18 cellular contexts compared by ENCODE assay signal in the genomic region with DNA sequence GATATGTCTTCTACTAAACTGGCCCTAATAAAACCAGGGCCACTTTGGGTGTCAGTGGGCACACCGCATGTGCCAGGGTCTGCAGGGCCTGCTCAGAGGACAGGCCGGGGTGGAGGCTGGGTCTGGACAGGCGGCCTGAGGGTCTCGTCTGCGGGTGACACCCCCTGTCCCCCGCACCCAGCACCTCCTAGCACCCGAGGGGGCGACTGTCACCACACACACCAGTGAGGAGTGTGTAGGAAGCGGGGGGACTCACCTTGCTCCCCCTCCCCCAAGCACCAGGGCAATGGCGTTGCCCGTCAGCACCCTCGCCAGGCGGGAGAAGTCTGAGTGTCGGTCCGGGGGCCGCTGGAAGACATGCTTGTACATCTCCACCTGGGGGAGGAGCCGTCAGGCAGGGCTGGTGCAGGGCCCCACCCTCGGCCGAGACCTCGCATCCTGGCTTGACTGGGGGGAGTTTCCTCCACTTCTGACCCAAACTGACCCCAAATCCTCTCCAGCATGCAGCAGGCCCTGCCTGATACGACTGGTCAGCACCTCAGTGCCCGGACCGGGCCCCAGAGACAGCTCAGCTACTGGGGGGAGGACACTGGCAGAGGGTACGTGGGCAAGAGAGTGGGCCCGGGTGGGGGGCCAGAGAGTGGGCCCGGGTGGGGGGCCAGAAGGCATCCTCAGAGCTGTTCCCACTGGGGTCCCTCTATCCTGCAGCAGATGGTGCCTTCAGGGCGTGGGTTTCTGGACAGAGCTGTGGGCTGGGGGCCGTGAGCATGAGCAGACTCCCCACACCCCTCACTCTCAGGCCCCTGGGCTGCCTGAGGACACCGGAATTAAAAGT. TPM values are rescaled to one million over a fixed set of nuclear protein-coding genes. Genes with fewer than 3 reads are reported as not detected.
"Had no signal": no experiment of that assay in that cellular context is flagged by ENCODE, and none has a peak within 500 bp of the region (broad histone marks: within the 10 kb centered on the region; RNA-seq: fewer than 3 reads in every experiment).

No MANE protein-coding gene starts in this region.

- H3K4me1 ChIP-seq: parathyroid adenoma, psoas muscle, upper lobe of left lung had no signal

- ATAC-seq: naive thymus-derived CD4-positive, alpha-beta T cell had no signal

- H3K79me2 ChIP-seq: parathyroid adenoma had no signal

- H3K9ac ChIP-seq: parathyroid adenoma had no signal

- H2AFZ ChIP-seq: parathyroid adenoma had no signal

- H3K4me3 ChIP-seq: heart right ventricle, psoas muscle, upper lobe of left lung, vagina had no signal

- H3K36me3 ChIP-seq: brain microvascular endothelial cell, upper lobe of left lung, vagina had no signal

- H3K27me3 ChIP-seq: brain microvascular endothelial cell, heart right ventricle, upper lobe of left lung, vagina had no signal

- H3K27ac ChIP-seq: brain microvascular endothelial cell, heart right ventricle, parathyroid adenoma, psoas muscle, upper lobe of left lung, vagina had no signal

- DNase-seq: activated CD4-positive, alpha-beta T cell treated with anti-CD3 and anti-CD28 coated beads for 4 hours; activated CD4-positive, alpha-beta T cell treated with anti-CD3 and anti-CD28 coated beads, Interleukin-2, amount 50 U/mL, for 48 hours; activated CD8-positive, alpha-beta memory T cell treated with anti-CD3 and anti-CD28 coated beads for 24 hours; activated effector memory CD4-positive, alpha-beta T cell treated with anti-CD3 and anti-CD28 coated beads, Interleukin-2, amount 50 U/mL, for 16 hours; activated naive CD4-positive, alpha-beta T cell treated with anti-CD3 and anti-CD28 coated beads, Interleukin-2, amount 10 ng/mL, durations not matched to agents 7 days and 5 days; amniotic stem cell; brain microvascular endothelial cell; foreskin fibroblast; heart right ventricle; naive thymus-derived CD4-positive, alpha-beta T cell; stimulated activated CD4-positive, alpha-beta T cell treated with anti-CD3 and anti-CD28 coated beads, Interleukin-12 subunit alpha, Interleukin-12 subunit beta, amount 100 ng/mL, for 4 hours; stimulated activated CD4-positive, alpha-beta T cell treated with anti-CD3 and anti-CD28 coated beads, Interleukin-4, amount 100 ng/mL, for 1 hour had no signal

RNA-seq across cellular contexts. Expression of gene ENTPD8, which starts 36.8 kb away (rescaled TPM):
- total RNA-seq: heart right ventricle; naive thymus-derived CD4-positive, alpha-beta T cell; psoas muscle; skeletal muscle tissue; vagina had no signal
- polyA plus RNA-seq: naive thymus-derived CD4-positive, alpha-beta T cell; neural cell had no signal
